In genomic region chr2:113890253-113891235, GRCh38 we compare ENCODE assay signal across 8 cellular contexts. TPM values are rescaled to one million over a fixed set of nuclear protein-coding genes. Genes with fewer than 3 reads are reported as not detected.
DNase-seq lines count a peak whose midpoint lies in the region; ATAC-seq, FAIRE-seq and TF ChIP-seq lines count a peak whose summit lies in the region.

No MANE protein-coding gene starts in this region.

- peak overlapping the region; percentile 97 for H3K27ac ChIP-seq in SU-DHL-6 (ENCODE audit: low read depth, low read length)

- ATAC-seq in left cardiac atrium: peak; percentile 30 to 31

- H3K27ac Mint-ChIP-seq in Calu3 (ENCODE audit: unreplicated experiment): peak overlapping the region; percentile 98

- CTCF ChIA-PET in Calu3 (lab: Charles Lee): interaction anchor here (0.6 kb wide), 1 partner anchor 14 kb away, joined by 3 read pairs; no protein-coding TSS in a partner anchor

- peaks cover 70% of the 10 kb centered on the region for H3K4me1 Mint-ChIP-seq in Calu3 (ENCODE audit: low read depth, unreplicated experiment)

- peaks cover 95% of the 10 kb centered on the region for H3K79me2 ChIP-seq in SU-DHL-6 (ENCODE audit: insufficient read depth, low read length)

- BruUV-seq in Calu3 (replicated peaks; lab: Mats Ljungman, UMichigan): TSS peak; percentile 37

- peaks cover 61% of the 10 kb centered on the region for H3K4me1 ChIP-seq in adipocyte (ENCODE audit: control insufficient read depth, insufficient read depth, low read length)

- no peaks in the 10 kb centered on the region for H3K9me2 ChIP-seq in SU-DHL-6 (replicated peaks; ENCODE audit: insufficient read depth, low read length)

- H3K36me3 ChIP-seq in SU-DHL-6 (ENCODE audit: low read length) (peaks cover 14% of the 10 kb centered on the region), adipocyte (ENCODE audit: control insufficient read depth, insufficient read depth, low read length, severe bottlenecking) (no peaks in the 10 kb centered on the region)

- H3K4me3 ChIP-seq in SU-DHL-6 (ENCODE audit: insufficient read depth, low read length, poor library complexity, severe bottlenecking) (peak overlapping the region; percentile 84), adipocyte (ENCODE audit: low read length) (peak overlapping the region; percentile 93)

- no peaks in the 10 kb centered on the region for H3K9me3 Mint-ChIP-seq in Calu3 (ENCODE audit: low read depth, unreplicated experiment)

- H2AFZ ChIP-seq in SU-DHL-6 (ENCODE audit: low read depth, low read length, severe bottlenecking): no peak overlapping the region

- no peak for TF ChIP-seq CTCF in Calu3 (IDR thresholded peaks at IDR 0.05; ENCODE audit: unreplicated experiment)
- TF ChIP-seq CTCF in GM20000 (IDR thresholded peaks at IDR 0.05; ENCODE audit: extremely low read depth, missing control alignments): no peak
- TF ChIP-seq CTCF in SU-DHL-6 (IDR thresholded peaks at IDR 0.05; ENCODE audit: insufficient read depth, low read length, poor library complexity, severe bottlenecking): no peak

- H3K36me3 Mint-ChIP-seq in Calu3 (ENCODE audit: insufficient read depth, unreplicated experiment): peaks cover 72% of the 10 kb centered on the region

- H3K9ac ChIP-seq in SU-DHL-6 (ENCODE audit: low read length) (peak overlapping the region; percentile 94), adipocyte (ENCODE audit: low read length) (peak overlapping the region; percentile 99)

- FAIRE-seq in urothelium cell line (lab: Jason Lieb, UNC): no peak

- H3K9me3 ChIP-seq in SU-DHL-6 (ENCODE audit: insufficient read depth, low read length) (no peaks in the 10 kb centered on the region), adipocyte (ENCODE audit: control insufficient read depth, low read length) (no peaks in the 10 kb centered on the region)

- peak overlapping the region; percentile 90 for H3K4me3 Mint-ChIP-seq in Calu3 (ENCODE audit: low read depth, unreplicated experiment)

- H3F3A ChIP-seq in SU-DHL-6 (ENCODE audit: insufficient read depth): peaks cover 56% of the 10 kb centered on the region

- H3K4me2 ChIP-seq in SU-DHL-6 (ENCODE audit: low read depth, low read length, poor library complexity, severe bottlenecking): peak overlapping the region; percentile 99

- no peaks in the 10 kb centered on the region for H3K27me3 Mint-ChIP-seq in Calu3 (ENCODE audit: unreplicated experiment)

- peaks cover 18% of the 10 kb centered on the region for H4K20me1 ChIP-seq in SU-DHL-6 (ENCODE audit: low read depth, low read length)

- no peaks in the 10 kb centered on the region for H3K27me3 ChIP-seq in SU-DHL-6 (ENCODE audit: low read length)
- H3K27me3 ChIP-seq in adipocyte (replicated peaks; ENCODE audit: control insufficient read depth, insufficient read depth, low read length): no peaks in the 10 kb centered on the region

- intact Hi-C loops in Calu3 (cut with micrococcal nuclease; ENCODE audit: unreplicated experiment): loop anchor here (5.0 to 10.0 kb wide), 2 partner anchors 93 to 664 kb away; no protein-coding TSS in a partner anchor
- intact Hi-C loops in left cardiac atrium (cut with DNase I): no loop called here

- DNase-seq in Calu3 (peak; percentile 52), GM20000 (ENCODE audit: low spot score) (peak; percentile 55), HUDEP-2 (lab: John Stamatoyannopoulos, UW; ENCODE audit: unreplicated experiment in 76 of 76) (peak in 44 of 76 experiments; percentile 6 to 57 (median 30)), adipocyte (ENCODE audit: low read depth) (peak; percentile 88), left cardiac atrium (peak; percentile 59), pulmonary artery endothelial cell (ENCODE audit: low read depth, low spot score) (peak; percentile 66), urothelium cell line (ENCODE audit: low spot score) (peak; percentile 42)

RNA-seq across cellular contexts. Expression of gene ACTR3, which starts 0.7 kb away (rescaled TPM):
- total RNA-seq in Calu3 (2022) (277 and 296 TPM in 2 replicates), left cardiac atrium (100 to 1,000 TPM; 132 to 184 TPM), pulmonary artery endothelial cell (317 and 418 TPM in 2 replicates)

Comparison
In these comparisons a context has a peak if more than half of its experiments do, and no peak if none do; other contexts are left out.
1. Peak in every context shown above with its lines: DNase-seq, ATAC-seq, H3K4me3 ChIP-seq and H3K27ac ChIP-seq.
2. DNase-seq: peak in every context shown above with its lines; median percentile 88 in adipocyte; 66 in pulmonary artery endothelial cell; 59 in left cardiac atrium; 55 in GM20000; 52 in Calu3; 42 in urothelium cell line; 30 in HUDEP-2.